Comparison of ENCODE assay signal across 9 cellular contexts in genomic region chr19:3135961-3136683, GRCh38. TPM values are rescaled to one million over a fixed set of nuclear protein-coding genes. Genes with fewer than 3 reads are reported as not detected.
DNase-seq lines count a peak whose midpoint lies in the region; ATAC-seq and TF ChIP-seq lines count a peak whose summit lies in the region.
"Had no signal": no experiment of that assay in that cellular context is flagged by ENCODE, and none has a peak within 500 bp of the region (broad histone marks: within the 10 kb centered on the region; RNA-seq: fewer than 3 reads in every experiment).

A gene with protein sequence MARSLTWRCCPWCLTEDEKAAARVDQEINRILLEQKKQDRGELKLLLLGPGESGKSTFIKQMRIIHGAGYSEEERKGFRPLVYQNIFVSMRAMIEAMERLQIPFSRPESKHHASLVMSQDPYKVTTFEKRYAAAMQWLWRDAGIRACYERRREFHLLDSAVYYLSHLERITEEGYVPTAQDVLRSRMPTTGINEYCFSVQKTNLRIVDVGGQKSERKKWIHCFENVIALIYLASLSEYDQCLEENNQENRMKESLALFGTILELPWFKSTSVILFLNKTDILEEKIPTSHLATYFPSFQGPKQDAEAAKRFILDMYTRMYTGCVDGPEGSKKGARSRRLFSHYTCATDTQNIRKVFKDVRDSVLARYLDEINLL (plus strand): TSS chr19:3136033. CDS start chr19:3136451, 418 bp downstream.

- TF ChIP-seq POLR2A in gastroesophageal sphincter (IDR thresholded peaks at IDR 0.05): no peak

- ATAC-seq in HG03432 (IDR thresholded peaks at IDR 0.05; ENCODE audit: unreplicated experiment) (peak; percentile 34), gastroesophageal sphincter (no peak), GM21786 (IDR thresholded peaks at IDR 0.05; ENCODE audit: unreplicated experiment) (no peak), GM21526 (IDR thresholded peaks at IDR 0.05; ENCODE audit: low FRiP score, unreplicated experiment) (no peak)
- peak; percentile 43 for ATAC-seq in stimulated activated naive CD8-positive, alpha-beta T cell treated with anti-CD3 and anti-CD28 coated beads, Interleukin-15, amount 100 ng/mL, for 72 hours

- no peaks in the 10 kb centered on the region for H3K27me3 ChIP-seq in gastroesophageal sphincter

- H3K9me3 ChIP-seq in gastroesophageal sphincter: peaks cover 0 to 12% (median 0%) of the 10 kb centered on the region in 3 donors

- WGBS in gastroesophageal sphincter (ENCODE audit: low coverage in 1 of 2), 2 donors: 50% methylated on average over 8 of the region's 40 CpGs; no CpG with 5 or more reads in 1 of the 2 donors

- peak; percentile 41 to 46 for DNase-seq in activated CD4-positive, alpha-beta T cell treated with anti-CD3 and anti-CD28 coated beads for 4 hours
- peak in 1 of 2 donors; percentile 39 for DNase-seq in stimulated activated naive CD8-positive, alpha-beta T cell treated with anti-CD3 and anti-CD28 coated beads, Interleukin-15, amount 100 ng/mL, for 72 hours
- DNase-seq in NCI-H2227 (lab: John Stamatoyannopoulos, UW; ENCODE audit: unreplicated experiment) (no peak), OCI-M2 (lab: John Stamatoyannopoulos, UW; ENCODE audit: unreplicated experiment) (no peak)

- no peaks in the 10 kb centered on the region for H3K36me3 ChIP-seq in gastroesophageal sphincter

- peak within 1 kb of the TSS; percentile 2 to 43 for H3K4me3 ChIP-seq in gastroesophageal sphincter

- H3K4me1 ChIP-seq in gastroesophageal sphincter: peaks cover 0 to 4% (median 0%) of the 10 kb centered on the region in 3 donors

- TF ChIP-seq EP300 in gastroesophageal sphincter (IDR thresholded peaks at IDR 0.05): no peak

- TF ChIP-seq CTCF in gastroesophageal sphincter (IDR thresholded peaks at IDR 0.05): no peak

- H3K9me3 Mint-ChIP-seq in stimulated activated naive CD8-positive, alpha-beta T cell treated with anti-CD3 and anti-CD28 coated beads, Interleukin-15, amount 100 ng/mL, for 72 hours: no peaks in the 10 kb centered on the region
- H3K9me3 Mint-ChIP-seq: IgD-negative memory B cell had no signal

- H3K27ac Mint-ChIP-seq in stimulated activated naive CD8-positive, alpha-beta T cell treated with anti-CD3 and anti-CD28 coated beads, Interleukin-15, amount 100 ng/mL, for 72 hours: peak within 1 kb of the TSS in 1 of 2 donors; percentile 25

- H3K27me3 Mint-ChIP-seq in stimulated activated naive CD8-positive, alpha-beta T cell treated with anti-CD3 and anti-CD28 coated beads, Interleukin-15, amount 100 ng/mL, for 72 hours: peaks cover 18% of the 10 kb centered on the region

- H3K4me1 Mint-ChIP-seq in stimulated activated naive CD8-positive, alpha-beta T cell treated with anti-CD3 and anti-CD28 coated beads, Interleukin-15, amount 100 ng/mL, for 72 hours: peaks cover 59% of the 10 kb centered on the region

- H3K4me3 Mint-ChIP-seq in stimulated activated naive CD8-positive, alpha-beta T cell treated with anti-CD3 and anti-CD28 coated beads, Interleukin-15, amount 100 ng/mL, for 72 hours: peak within 1 kb of the TSS; percentile 71 to 82
- H3K4me3 Mint-ChIP-seq: IgD-negative memory B cell had no signal

- H3K27ac ChIP-seq in gastroesophageal sphincter: peak within 1 kb of the TSS in 3 of 4 donors; percentile 49 to 66 (median 60)

RNA-seq across cellular contexts. Expression of the gene that starts here (rescaled TPM):
- total RNA-seq in gastroesophageal sphincter: 1 to 10 TPM; 1.2 to 9.3 (median 5.7) TPM

Comparison
In these comparisons a context has a peak if more than half of its experiments do, and no peak if none do; other contexts are left out.
1. ATAC-seq: peak in HG03432 (single experiment) and stimulated activated naive CD8-positive, alpha-beta T cell treated with anti-CD3 and anti-CD28 coated beads, Interleukin-15, amount 100 ng/mL, for 72 hours (single experiment); none in gastroesophageal sphincter (single experiment), GM21786 (single experiment) and GM21526 (single experiment).
2. DNase-seq: peak in activated CD4-positive, alpha-beta T cell treated with anti-CD3 and anti-CD28 coated beads for 4 hours (2 of 2); none in NCI-H2227 (single experiment) and OCI-M2 (single experiment).